In genomic region chr5:168059111-168059510, GRCh38 we compare ENCODE assay signal across 6 cellular contexts.
"Had no signal": no experiment of that assay in that cellular context is flagged by ENCODE, and none has a peak within 500 bp of the region (broad histone marks: within the 10 kb centered on the region; RNA-seq: fewer than 3 reads in every experiment).

No MANE protein-coding gene starts in this region.

- H3K4me3 ChIP-seq: GM23338, HAP-1 had no signal

- DNase-seq: H7, HFFc6 had no signal

- FAIRE-seq: H1, HepG2 had no signal
